Comparison of ENCODE assay signal across 9 cellular contexts in the genomic region with DNA sequence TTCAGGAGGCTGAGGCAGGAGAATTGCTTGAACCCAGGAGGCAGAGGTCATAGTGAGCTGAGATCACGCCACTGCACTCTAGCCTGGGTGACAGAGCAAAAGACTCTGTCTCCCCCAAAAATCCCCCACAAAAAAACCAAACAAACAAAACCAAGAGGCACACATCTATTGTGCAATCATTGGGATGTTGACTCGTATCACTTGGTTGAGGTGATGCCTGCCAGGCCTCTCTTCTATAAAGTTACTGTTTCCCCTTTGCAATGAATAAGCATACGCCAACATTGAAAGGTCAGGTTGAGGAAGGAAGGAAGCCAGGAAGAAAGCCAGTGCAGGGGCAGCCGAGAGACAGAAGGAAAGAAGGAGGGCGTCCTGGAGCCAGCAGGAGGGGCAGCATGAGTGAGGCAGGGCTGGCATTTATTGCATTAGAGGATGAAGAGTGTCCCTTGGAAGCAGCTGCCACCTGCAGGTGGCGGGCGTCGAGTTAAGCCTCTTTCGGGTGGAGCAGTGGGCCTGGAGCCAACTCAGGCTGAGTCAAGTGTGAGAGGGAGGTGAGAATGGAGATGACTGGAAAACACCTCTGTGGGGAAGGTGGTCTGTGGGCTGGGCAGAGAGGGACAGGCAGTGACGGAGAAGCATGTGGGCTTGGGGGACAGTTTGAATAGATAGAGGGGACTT. TPM values are rescaled to one million over a fixed set of nuclear protein-coding genes. Genes with fewer than 3 reads are reported as not detected.
A peak's percentile ranks its signal among the peaks of the same experiment; 100 is the strongest.
DNase-seq lines count a peak whose midpoint lies in the region; ATAC-seq, FAIRE-seq and TF ChIP-seq lines count a peak whose summit lies in the region.
"Had no signal": no experiment of that assay in that cellular context is flagged by ENCODE, and none has a peak within 500 bp of the region (broad histone marks: within the 10 kb centered on the region; RNA-seq: fewer than 3 reads in every experiment).

No MANE protein-coding gene starts in this region.

- SMC1A ChIA-PET in GM12878 (lab: Charles Lee; ENCODE audit: uncharacterized antibody, unreplicated experiment) = interaction anchor here (0.7 to 1.8 kb wide), 2 partner anchors 36 to 80 kb away, joined by 4 to 5 read pairs; no protein-coding TSS in a partner anchor

- H3K9me2 ChIP-seq in HCT116 (ENCODE audit: insufficient read depth) = no peaks in the 10 kb centered on the region

- DNase-seq in COLO668 (lab: John Stamatoyannopoulos, UW; ENCODE audit: unreplicated experiment) = peak; percentile 80
- DNase-seq in HCT116 (ENCODE audit: low read depth, low spot score) = peak; percentile 82
- peak; percentile 68 for DNase-seq in NCI-H774 (lab: John Stamatoyannopoulos, UW)
- no peak for DNase-seq in GM12878 (ENCODE audit: low read depth, low spot score)
- DNase-seq in mesothelial cell of epicardium (ENCODE audit: low spot score in 2 of 2, unreplicated experiment in 2 of 2) = no peak
- DNase-seq in urothelium cell line (ENCODE audit: low spot score) = peak; percentile 80
- no peak for DNase-seq in medulla oblongata (ENCODE audit: extremely low spot score)

- H3K9ac ChIP-seq in HCT116 (ENCODE audit: low read length) = no peak overlapping the region
- H3K9ac ChIP-seq in GM12878 (ENCODE audit: control insufficient read depth, insufficient read depth, low read length) = no peak overlapping the region

- intact Hi-C loops in HCT116 (cut with micrococcal nuclease) = loop anchor here (10.0 kb wide), 1 partner anchor 414 kb away; no protein-coding TSS in a partner anchor
- intact Hi-C loops in GM12878 (cut with micrococcal nuclease; ENCODE audit: unreplicated experiment) = no loop called here

- H3K27me3 Mint-ChIP-seq in mesothelial cell of epicardium (ENCODE audit: low read depth) = no peaks in the 10 kb centered on the region

- TF ChIP-seq POLR2A in HCT116 (IDR thresholded peaks at IDR 0.05; ENCODE audit: borderline replicate concordance, extremely low read depth, insufficient read depth, insufficient read length) = no peak
- no peak for TF ChIP-seq POLR2A in GM12878 (IDR thresholded peaks at IDR 0.05; ENCODE audit: low read depth, low read length)

- H3K4me3 ChIP-seq in HCT116 (replicated peaks in 1 of 2; ENCODE audit: low read depth in 1 of 2, low read length in 2 of 2) (no peak overlapping the region), GM12878 (no peak overlapping the region)

- H3K79me2 ChIP-seq in HCT116 (ENCODE audit: insufficient read depth, low read length) (no peaks in the 10 kb centered on the region), GM12878 (ENCODE audit: control insufficient read depth, insufficient read depth, low read length) (no peaks in the 10 kb centered on the region)

- BruUV-seq in HCT116 (replicated peaks; lab: Mats Ljungman, UMichigan) = no TSS peak
- BruUV-seq in GM12878 (replicated peaks; lab: Mats Ljungman, UMichigan) = no TSS peak

- H3K27ac ChIP-seq in HCT116 (ENCODE audit: low read depth, low read length) (no peak overlapping the region), GM12878 (ENCODE audit: control insufficient read depth, insufficient read depth) (no peak overlapping the region)

- 11% methylated on average over 10 of the region's 10 CpGs for WGBS in GM12878 (ENCODE audit: insufficient coverage, insufficient replicate concordance, low lambda C conversion rate, missing lambda C conversion rate)

- no peak overlapping the region for H3K4me3 Mint-ChIP-seq in mesothelial cell of epicardium

- peak; percentile 66 to 93 (median 76) for TF ChIP-seq CTCF in HCT116 (IDR thresholded peaks at IDR 0.05 in 2 of 3, conservative IDR thresholded peaks at IDR 0.05 in 1 of 3; ENCODE audit: borderline replicate concordance in 1 of 3, insufficient read depth in 1 of 3, low read depth in 2 of 3, low read length in 2 of 3)
- TF ChIP-seq CTCF in GM12878 (IDR thresholded peaks at IDR 0.05 in 2 of 3, conservative IDR thresholded peaks at IDR 0.05 in 1 of 3; ENCODE audit: control insufficient read depth in 2 of 3, extremely low read depth in 1 of 3, insufficient read depth in 1 of 3, low read depth in 3 of 3, low read length in 3 of 3) = peak; percentile 31 to 65 (median 50); a peak in 5 of 6 replicates
- no peak for TF ChIP-seq CTCF in mesothelial cell of epicardium (IDR thresholded peaks at IDR 0.05; ENCODE audit: unreplicated experiment)

- H3K4me1 Mint-ChIP-seq in mesothelial cell of epicardium = peaks cover 11% of the 10 kb centered on the region

- no peaks in the 10 kb centered on the region for H3K36me3 Mint-ChIP-seq in mesothelial cell of epicardium

- H3K9me3 ChIP-seq in HCT116 (ENCODE audit: control insufficient read depth in 1 of 2, insufficient read depth in 1 of 2, low read depth in 1 of 2, low read length in 2 of 2) (no peaks in the 10 kb centered on the region), GM12878 (replicated peaks; ENCODE audit: control insufficient read depth, insufficient read depth, low read length) (no peaks in the 10 kb centered on the region)

- TF ChIP-seq EP300 in GM12878 (IDR thresholded peaks at IDR 0.05; ENCODE audit: borderline replicate concordance in 1 of 2, control insufficient read depth in 1 of 2, low read depth in 2 of 2, low read length in 2 of 2) = no peak

- ATAC-seq in HCT116 (peak; percentile 88), GM12878 (peak; percentile 76), GM18520 (IDR thresholded peaks at IDR 0.05; ENCODE audit: unreplicated experiment) (no peak)

- H3K4me2 ChIP-seq in HCT116 (ENCODE audit: low read length) (peak overlapping the region; percentile 38), GM12878 (ENCODE audit: control insufficient read depth, insufficient read depth) (no peak overlapping the region)

- TF ChIP-seq RAD21 in HCT116 (IDR thresholded peaks at IDR 0.05; ENCODE audit: low read depth) (peak; percentile 86), GM12878 (IDR thresholded peaks at IDR 0.05; ENCODE audit: insufficient read depth, low read depth, low read length) (no peak)

- H2AFZ ChIP-seq in HCT116 (ENCODE audit: low read depth, low read length, poor library complexity, severe bottlenecking) (peak overlapping the region; percentile 52), GM12878 (ENCODE audit: control insufficient read depth, low read depth, low read length) (0 out of 2 replicates have a peak overlapping the region, but pooled peaks have one; percentile 4)

- in situ Hi-C loops in GM12878 (cut with MboI) = loop anchor here (10.0 kb wide), 1 partner anchor 414 kb away; no protein-coding TSS in a partner anchor

- CTCF ChIA-PET in HCT116 (lab: Charles Lee) (no interaction called here), GM12878 (lab: Yijun Ruan, JAX) (interaction anchor here (1.0 to 4.0 kb wide), 5 partner anchors 9 to 81 kb away, joined by 3 to 37 read pairs (median 7); no protein-coding TSS in a partner anchor)

- RAD21 ChIA-PET in HCT116 (lab: Charles Lee; ENCODE audit: low non-redundant PET in 1 of 2, low total read pairs in 2 of 2, uncharacterized antibody in 2 of 2, unreplicated experiment in 2 of 2) (no interaction called here), GM12878 (lab: Charles Lee; ENCODE audit: unreplicated experiment) (interaction anchor here (1.5 to 6.2 kb wide), 2 partner anchors 33 to 36 kb away, joined by 3 to 49 read pairs; no protein-coding TSS in a partner anchor)

- H3K27ac Mint-ChIP-seq in mesothelial cell of epicardium = peak overlapping the region; percentile 14

- no peaks in the 10 kb centered on the region for H3K9me3 Mint-ChIP-seq in mesothelial cell of epicardium

- H3K36me3 ChIP-seq in HCT116 (ENCODE audit: control insufficient read depth in 1 of 2, insufficient read depth in 2 of 2, low read length in 2 of 2) = no peaks in the 10 kb centered on the region
- no peaks in the 10 kb centered on the region for H3K36me3 ChIP-seq in GM12878 (ENCODE audit: control insufficient read depth in 2 of 2, insufficient read depth in 2 of 2, low read length in 1 of 2)

- FAIRE-seq in GM12878 (lab: Jason Lieb, UNC) (no peak), urothelium cell line (lab: Jason Lieb, UNC) (peak; percentile 77)
- FAIRE-seq: endometrium had no signal

- no peaks in the 10 kb centered on the region for H4K20me1 ChIP-seq in HCT116 (ENCODE audit: insufficient read depth)
- no peaks in the 10 kb centered on the region for H4K20me1 ChIP-seq in GM12878 (ENCODE audit: control insufficient read depth, insufficient read depth)

- POLR2A ChIA-PET in HCT116 (lab: Charles Lee) (no interaction called here), GM12878 (lab: Charles Lee) (no interaction called here)

- H3K4me1 ChIP-seq in HCT116 (ENCODE audit: control insufficient read depth in 1 of 2, insufficient read depth in 2 of 2, low read length in 2 of 2) (peaks cover 13 to 38% of the 10 kb centered on the region in 2 experiments; a peak in 3 of 4 replicates), GM12878 (ENCODE audit: control insufficient read depth, insufficient read depth, low read length) (peaks cover 3% of the 10 kb centered on the region; the same call in 1 of the 2 replicates)

- H3K27me3 ChIP-seq in HCT116 (ENCODE audit: insufficient read depth, low read length) = no peaks in the 10 kb centered on the region
- no peaks in the 10 kb centered on the region for H3K27me3 ChIP-seq in GM12878 (replicated peaks in 1 of 2; ENCODE audit: control insufficient read depth in 2 of 2, insufficient read depth in 2 of 2, low read length in 1 of 2)

TF ChIP-seq in HCT116, 20 proteins besides CTCF, POLR2A, EP300 and RAD21 (continues in another document):
- TF ChIP-seq ZFX (IDR thresholded peaks at IDR 0.05) = no peak

TF ChIP-seq in GM12878, 131 proteins besides CTCF, POLR2A, EP300 and RAD21 (continues in another document):
- TF ChIP-seq NBN (IDR thresholded peaks at IDR 0.05) = peak; percentile 72
- no peak for TF ChIP-seq HCFC1 (IDR thresholded peaks at IDR 0.05; ENCODE audit: low read length)

RNA-seq across cellular contexts. Expression of a gene that starts 8.3 kb away (rescaled TPM):
- total RNA-seq in HCT116 (2021; ENCODE audit: unreplicated experiment) (18.1 TPM), GM12878 (2014; rRNA removed) (1.9 and 2.2 TPM in 2 replicates), GM12878 (2014; rRNA removed; fragmentation: Illumina TruSeq; extraction: Trizol) (0.74 and 0.81 TPM in 2 replicates), GM12878 (2021) (2.0 and 2.2 TPM in 2 replicates), mesothelial cell of epicardium (11.3 to 11.8 TPM (median 11.4 TPM) in 3 replicates)
- polyA plus RNA-seq in HCT116 (2012) = 17.8 and 20.2 TPM in 2 replicates
- 2.2 and 2.5 TPM in 2 replicates for total RNA-seq in GM12878 (2013; cell fraction: nucleolus; rRNA removed)
- 0.13 TPM for polyA plus RNA-seq in GM12878 (2011; ENCODE audit: low read depth)
- polyA plus RNA-seq in GM12878 (2011; rRNA removed) (0.06 and 0.15 TPM in 2 replicates), GM12878 (2014; fragmentation: Illumina TruSeq; extraction: Trizol) (0.10 and 0.25 TPM in 2 replicates), GM12878 (2014; fragmentation: Nextera tagmentation; extraction: Ambion mirVana) (under 1 TPM; 0.02 to 0.03 TPM), GM12878 (2014; rRNA removed) (0.96 and 1.3 TPM in 2 replicates), GM12878 (2016; fragmentation: Nextera tagmentation; extraction: Ambion mirVana) (under 1 TPM; 0.72 to 0.95 TPM)
- 0.18 and 0.27 TPM in 2 replicates for polyA plus RNA-seq in GM12878 (2011; cell fraction: cytosol; rRNA removed)
- 1.2 and 1.3 TPM in 2 replicates for polyA plus RNA-seq in GM12878 (2011; cell fraction: nucleus; rRNA removed)
- 0.46 and 0.49 TPM in 2 replicates for polyA plus RNA-seq in GM12878 (2012)
- 0.37 and 0.82 TPM in 2 replicates for polyA minus RNA-seq in GM12878 (2011; rRNA and poly(A)+ RNA removed)
- 0.67 and 0.73 TPM in 2 replicates for polyA minus RNA-seq in GM12878 (2011; cell fraction: cytosol; rRNA and poly(A)+ RNA removed)
- 0.73 and 1.2 TPM in 2 replicates for polyA minus RNA-seq in GM12878 (2011; cell fraction: nucleus; rRNA and poly(A)+ RNA removed)

Comparison
In these comparisons a context has a peak if more than half of its experiments do, and no peak if none do; other contexts are left out.
1. DNase-seq: peak in COLO668 (single experiment), HCT116 (single experiment), NCI-H774 (single experiment) and urothelium cell line (single experiment); none in GM12878 (single experiment), mesothelial cell of epicardium (0 of 2) and medulla oblongata (single experiment).